Comparison of ENCODE assay signal across 8 cellular contexts in the genomic region with DNA sequence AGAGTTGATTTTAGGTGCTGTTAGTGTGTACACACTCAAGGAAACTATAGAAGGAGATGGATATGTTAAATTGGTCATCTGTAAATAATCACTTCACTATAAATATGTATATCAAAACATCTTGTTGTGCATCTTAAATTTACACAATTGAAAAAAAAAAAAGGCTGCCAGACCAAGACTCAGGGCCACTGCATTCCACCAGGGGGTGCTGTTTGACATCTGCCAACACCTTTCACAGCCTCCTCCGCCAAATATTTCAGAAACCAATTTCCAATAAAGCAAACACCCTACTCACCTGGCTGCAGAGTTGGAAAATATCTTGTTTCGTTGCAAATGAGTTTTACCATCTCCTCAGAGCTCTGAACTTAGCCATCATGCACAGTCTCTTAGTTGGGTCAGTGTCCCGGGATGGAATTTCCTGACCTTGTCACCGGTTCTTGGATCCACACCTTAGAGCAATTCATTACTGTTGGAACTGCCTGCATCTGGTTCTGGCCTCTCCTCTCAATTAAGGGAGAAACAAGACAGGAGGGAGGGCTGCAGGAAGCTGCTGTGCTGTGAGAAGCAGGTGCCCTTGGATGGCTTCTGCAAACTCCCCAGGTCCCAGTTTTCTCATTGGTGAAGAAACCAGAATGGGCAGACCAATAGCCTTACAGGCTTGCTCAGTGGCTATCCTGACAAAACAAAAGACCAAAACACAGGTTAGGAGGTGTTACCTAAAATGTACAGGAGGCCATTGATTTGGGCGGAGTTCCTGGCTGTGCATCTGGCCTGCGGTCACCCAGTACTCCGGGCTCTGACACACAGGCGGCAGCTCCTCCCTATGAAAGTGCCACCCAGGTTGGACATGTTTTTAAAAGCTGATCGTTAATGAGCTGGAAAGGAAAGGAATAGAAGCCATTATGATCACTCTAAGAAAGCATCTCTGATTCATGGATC.
DNase-seq lines count a peak whose midpoint lies in the region; ATAC-seq, FAIRE-seq and TF ChIP-seq lines count a peak whose summit lies in the region.

No MANE protein-coding gene starts in this region.

- in situ Hi-C loops in Caki2 (cut with HindIII; ENCODE audit: low pct_unique_long_range_greater_than_20kb, low sequenced_read_pairs): no loop called here

- ATAC-seq in SK-N-SH treated with all-trans-retinoic acid at 6 μM for 48 hours (peak; percentile 64; the same call in 1 of the 3 replicates), HG03521 (IDR thresholded peaks at IDR 0.05; ENCODE audit: unreplicated experiment) (no peak)

- no peak for FAIRE-seq in GM19239 (lab: Jason Lieb, UNC)

- DNase-seq in Caki2 (ENCODE audit: low read depth) (peak; percentile 59), Kasumi-1 (lab: John Stamatoyannopoulos, UW) (peak; percentile 29 to 35), astrocyte of the hippocampus (ENCODE audit: low read depth, low spot score) (peak; percentile 72), islet precursor cell (peak; percentile 76), GM19239 (ENCODE audit: insufficient read length, low spot score) (no peak)
- DNase-seq in stimulated activated CD4-positive, alpha-beta T cell treated with anti-CD3 and anti-CD28 coated beads, Interleukin-2, amount 100 ng/mL, for 48 hours: peak; percentile 60 to 62

TF ChIP-seq in SK-N-SH treated with all-trans-retinoic acid at 6 μM for 48 hours, 23 proteins besides CTCF, POLR2A, EP300 and RAD21:
- TF ChIP-seq ISL1 (CRISPR knock-in tag; IDR thresholded peaks at IDR 0.05): no peak
- TF ChIP-seq, protein P1, sequence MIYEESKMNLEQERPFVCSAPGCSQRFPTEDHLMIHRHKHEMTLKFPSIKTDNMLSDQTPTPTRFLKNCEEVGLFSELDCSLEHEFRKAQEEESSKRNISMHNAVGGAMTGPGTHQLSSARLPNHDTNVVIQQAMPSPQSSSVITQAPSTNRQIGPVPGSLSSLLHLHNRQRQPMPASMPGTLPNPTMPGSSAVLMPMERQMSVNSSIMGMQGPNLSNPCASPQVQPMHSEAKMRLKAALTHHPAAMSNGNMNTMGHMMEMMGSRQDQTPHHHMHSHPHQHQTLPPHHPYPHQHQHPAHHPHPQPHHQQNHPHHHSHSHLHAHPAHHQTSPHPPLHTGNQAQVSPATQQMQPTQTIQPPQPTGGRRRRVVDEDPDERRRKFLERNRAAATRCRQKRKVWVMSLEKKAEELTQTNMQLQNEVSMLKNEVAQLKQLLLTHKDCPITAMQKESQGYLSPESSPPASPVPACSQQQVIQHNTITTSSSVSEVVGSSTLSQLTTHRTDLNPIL (CRISPR knock-in tag; IDR thresholded peaks at IDR 0.05; ENCODE audit: low read depth): no peak
